2 cellular contexts compared by ENCODE assay signal in genomic region chr6:40377173-40377806, GRCh38.
TF ChIP-seq lines count a peak whose summit lies in the region.

No MANE protein-coding gene starts in this region.

TF ChIP-seq in SK-N-SH treated with all-trans-retinoic acid at 6 μM for 48 hours, 23 proteins besides CTCF, POLR2A, EP300 and RAD21 (continued from another document):
- TF ChIP-seq, protein P1, sequence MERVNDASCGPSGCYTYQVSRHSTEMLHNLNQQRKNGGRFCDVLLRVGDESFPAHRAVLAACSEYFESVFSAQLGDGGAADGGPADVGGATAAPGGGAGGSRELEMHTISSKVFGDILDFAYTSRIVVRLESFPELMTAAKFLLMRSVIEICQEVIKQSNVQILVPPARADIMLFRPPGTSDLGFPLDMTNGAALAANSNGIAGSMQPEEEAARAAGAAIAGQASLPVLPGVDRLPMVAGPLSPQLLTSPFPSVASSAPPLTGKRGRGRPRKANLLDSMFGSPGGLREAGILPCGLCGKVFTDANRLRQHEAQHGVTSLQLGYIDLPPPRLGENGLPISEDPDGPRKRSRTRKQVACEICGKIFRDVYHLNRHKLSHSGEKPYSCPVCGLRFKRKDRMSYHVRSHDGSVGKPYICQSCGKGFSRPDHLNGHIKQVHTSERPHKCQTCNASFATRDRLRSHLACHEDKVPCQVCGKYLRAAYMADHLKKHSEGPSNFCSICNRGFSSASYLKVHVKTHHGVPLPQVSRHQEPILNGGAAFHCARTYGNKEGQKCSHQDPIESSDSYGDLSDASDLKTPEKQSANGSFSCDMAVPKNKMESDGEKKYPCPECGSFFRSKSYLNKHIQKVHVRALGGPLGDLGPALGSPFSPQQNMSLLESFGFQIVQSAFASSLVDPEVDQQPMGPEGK (CRISPR knock-in tag; IDR thresholded peaks at IDR 0.05; ENCODE audit: borderline replicate concordance): no peak
- no peak for TF ChIP-seq TSHZ2 (CRISPR knock-in tag; IDR thresholded peaks at IDR 0.05)
- TF ChIP-seq PPARA (CRISPR knock-in tag; IDR thresholded peaks at IDR 0.05; ENCODE audit: borderline replicate concordance): no peak
- TF ChIP-seq ZNF565 (CRISPR knock-in tag; conservative IDR thresholded peaks at IDR 0.05; ENCODE audit: low read depth): no peak
TF ChIP-seq in SK-N-SH treated with all-trans-retinoic acid at 6 μM for 48 hours: peak in this region for 0.

TF ChIP-seq in WTC11, 78 proteins besides CTCF, POLR2A, EP300 and RAD21 (continued from another document):
- TF ChIP-seq E2F5 (CRISPR knock-in tag; IDR thresholded peaks at IDR 0.05): no peak
- peak; percentile 23; the same call in 1 of the 2 replicates for TF ChIP-seq NFYB (CRISPR knock-in tag; conservative IDR thresholded peaks at IDR 0.05; ENCODE audit: low read depth)
- TF ChIP-seq, protein P2, sequence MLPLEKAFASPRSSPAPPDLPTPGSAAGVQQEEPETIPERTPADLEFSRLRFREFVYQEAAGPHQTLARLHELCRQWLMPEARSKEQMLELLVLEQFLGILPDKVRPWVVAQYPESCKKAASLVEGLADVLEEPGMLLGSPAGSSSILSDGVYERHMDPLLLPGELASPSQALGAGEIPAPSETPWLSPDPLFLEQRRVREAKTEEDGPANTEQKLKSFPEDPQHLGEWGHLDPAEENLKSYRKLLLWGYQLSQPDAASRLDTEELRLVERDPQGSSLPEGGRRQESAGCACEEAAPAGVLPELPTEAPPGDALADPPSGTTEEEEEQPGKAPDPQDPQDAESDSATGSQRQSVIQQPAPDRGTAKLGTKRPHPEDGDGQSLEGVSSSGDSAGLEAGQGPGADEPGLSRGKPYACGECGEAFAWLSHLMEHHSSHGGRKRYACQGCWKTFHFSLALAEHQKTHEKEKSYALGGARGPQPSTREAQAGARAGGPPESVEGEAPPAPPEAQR (CRISPR knock-in tag; IDR thresholded peaks at IDR 0.05): no peak
